20 cellular contexts compared by ENCODE assay signal in the genomic region with DNA sequence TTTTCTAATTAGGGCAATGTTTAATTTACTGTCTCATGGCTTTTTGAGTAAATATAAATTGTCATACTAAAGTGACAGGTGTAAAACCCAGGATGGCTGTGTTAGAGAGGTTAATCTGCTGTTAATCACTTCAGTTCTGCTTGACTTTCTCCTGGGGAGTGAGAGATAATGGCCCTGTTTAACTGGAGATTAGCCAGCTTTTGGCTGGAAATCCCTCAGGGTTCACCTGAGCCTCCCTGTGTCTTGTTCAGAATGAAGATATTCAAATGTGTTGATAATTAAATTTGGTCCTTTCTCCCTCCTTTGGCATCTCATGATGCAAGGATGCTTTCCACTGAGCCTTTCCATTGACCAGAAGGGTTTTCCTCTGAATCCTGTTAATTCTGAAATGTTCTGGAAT.
"Had no signal": no experiment of that assay in that cellular context is flagged by ENCODE, and none has a peak within 500 bp of the region (broad histone marks: within the 10 kb centered on the region; RNA-seq: fewer than 3 reads in every experiment).

No MANE protein-coding gene starts in this region.

- H3K4me2 ChIP-seq: smooth muscle cell had no signal

- H3K4me1 ChIP-seq: body of pancreas, lower lobe of right lung, pancreas, right lobe of liver, upper lobe of left lung had no signal

- H3K9me3 ChIP-seq: body of pancreas, lower lobe of right lung, neutrophil, pancreas, right lobe of liver, thoracic aorta, upper lobe of left lung had no signal

- DNase-seq: activated CD4-positive, alpha-beta T cell treated with anti-CD3 and anti-CD28 coated beads, Interleukin-2, amount 10 ng/mL, durations not matched to agents 24 days and 14 days; activated CD8-positive, alpha-beta T cell treated with anti-CD3 and anti-CD28 coated beads, Interleukin-2, amount 10 ng/mL, durations not matched to agents 7 days and 5 days; activated naive CD4-positive, alpha-beta T cell treated with anti-CD3 and anti-CD28 coated beads for 36 hours; activated T-cell treated with anti-CD3 and anti-CD28 coated beads, Interleukin-2, amount 50 U/mL, for 24 hours; body of pancreas; dorsolateral prefrontal cortex; foreskin melanocyte; glutamatergic neuron; hippocampal formation; islet precursor cell; left colon; lower lobe of right lung; natural killer cell; pancreas; right lobe of liver; stimulated activated CD4-positive, alpha-beta T cell treated with anti-CD3 and anti-CD28 coated beads, Interleukin-4, amount 100 ng/mL, for 24 hours; upper lobe of left lung had no signal

- H3K27ac ChIP-seq: body of pancreas, dorsolateral prefrontal cortex, lower lobe of right lung, neutrophil, pancreas, right lobe of liver, thoracic aorta, upper lobe of left lung had no signal

- H3K4me3 ChIP-seq: body of pancreas, dorsolateral prefrontal cortex, lower lobe of right lung, pancreas, right lobe of liver, smooth muscle cell, thoracic aorta, upper lobe of left lung had no signal

- H3K36me3 ChIP-seq: lower lobe of right lung, neutrophil, pancreas, right lobe of liver, thoracic aorta, upper lobe of left lung had no signal

- H3K27me3 ChIP-seq: body of pancreas, neutrophil, right lobe of liver, upper lobe of left lung had no signal
